1 cellular context compared by ENCODE assay signal in genomic region chr5:172266676-172267092, GRCh38.
TF ChIP-seq lines count a peak whose summit lies in the region.

No MANE protein-coding gene starts in this region.

TF ChIP-seq in GM23338, 12 proteins besides CTCF, POLR2A, EP300 and RAD21 (continued from another document):
- TF ChIP-seq ZNF462 (CRISPR knock-in tag; IDR thresholded peaks at IDR 0.05): no peak
- TF ChIP-seq NANOG (IDR thresholded peaks at IDR 0.05; ENCODE audit: borderline replicate concordance): no peak
- no peak for TF ChIP-seq STAT1 (IDR thresholded peaks at IDR 0.05; ENCODE audit: unreplicated experiment)
- no peak for TF ChIP-seq EZH2phosphoT487 (IDR thresholded peaks at IDR 0.05; ENCODE audit: unreplicated experiment)
- TF ChIP-seq ZNF114 (CRISPR knock-in tag; IDR thresholded peaks at IDR 0.05): no peak
- TF ChIP-seq REST (IDR thresholded peaks at IDR 0.05; ENCODE audit: unreplicated experiment): no peak
- TF ChIP-seq POLR2AphosphoS5 (IDR thresholded peaks at IDR 0.05; ENCODE audit: low read depth): no peak
